Comparison of ENCODE assay signal across 1 cellular context in genomic region chr16:19116711-19117449, GRCh38.
TF ChIP-seq lines count a peak whose summit lies in the region.

No MANE protein-coding gene starts in this region.

TF ChIP-seq in PFSK-1, 5 proteins besides CTCF, POLR2A, EP300 and RAD21:
- TF ChIP-seq, protein P1, sequence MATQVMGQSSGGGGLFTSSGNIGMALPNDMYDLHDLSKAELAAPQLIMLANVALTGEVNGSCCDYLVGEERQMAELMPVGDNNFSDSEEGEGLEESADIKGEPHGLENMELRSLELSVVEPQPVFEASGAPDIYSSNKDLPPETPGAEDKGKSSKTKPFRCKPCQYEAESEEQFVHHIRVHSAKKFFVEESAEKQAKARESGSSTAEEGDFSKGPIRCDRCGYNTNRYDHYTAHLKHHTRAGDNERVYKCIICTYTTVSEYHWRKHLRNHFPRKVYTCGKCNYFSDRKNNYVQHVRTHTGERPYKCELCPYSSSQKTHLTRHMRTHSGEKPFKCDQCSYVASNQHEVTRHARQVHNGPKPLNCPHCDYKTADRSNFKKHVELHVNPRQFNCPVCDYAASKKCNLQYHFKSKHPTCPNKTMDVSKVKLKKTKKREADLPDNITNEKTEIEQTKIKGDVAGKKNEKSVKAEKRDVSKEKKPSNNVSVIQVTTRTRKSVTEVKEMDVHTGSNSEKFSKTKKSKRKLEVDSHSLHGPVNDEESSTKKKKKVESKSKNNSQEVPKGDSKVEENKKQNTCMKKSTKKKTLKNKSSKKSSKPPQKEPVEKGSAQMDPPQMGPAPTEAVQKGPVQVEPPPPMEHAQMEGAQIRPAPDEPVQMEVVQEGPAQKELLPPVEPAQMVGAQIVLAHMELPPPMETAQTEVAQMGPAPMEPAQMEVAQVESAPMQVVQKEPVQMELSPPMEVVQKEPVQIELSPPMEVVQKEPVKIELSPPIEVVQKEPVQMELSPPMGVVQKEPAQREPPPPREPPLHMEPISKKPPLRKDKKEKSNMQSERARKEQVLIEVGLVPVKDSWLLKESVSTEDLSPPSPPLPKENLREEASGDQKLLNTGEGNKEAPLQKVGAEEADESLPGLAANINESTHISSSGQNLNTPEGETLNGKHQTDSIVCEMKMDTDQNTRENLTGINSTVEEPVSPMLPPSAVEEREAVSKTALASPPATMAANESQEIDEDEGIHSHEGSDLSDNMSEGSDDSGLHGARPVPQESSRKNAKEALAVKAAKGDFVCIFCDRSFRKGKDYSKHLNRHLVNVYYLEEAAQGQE (IDR thresholded peaks at IDR 0.05; ENCODE audit: insufficient read depth in 1 of 2, low read depth in 2 of 2, low read length in 2 of 2), result no peak
- peak; percentile 36; the same call in 1 of the 2 replicates for TF ChIP-seq POLR2AphosphoS5 (IDR thresholded peaks at IDR 0.05; ENCODE audit: low read depth, low read length)
